In genomic region chr11:57251491-57252104, GRCh38 we compare ENCODE assay signal across 1 cellular context.
A peak's percentile ranks its signal among the peaks of the same experiment; 100 is the strongest.
TF ChIP-seq lines count a peak whose summit lies in the region.

No MANE protein-coding gene starts in this region.

TF ChIP-seq in K562, 482 proteins besides CTCF, POLR2A, EP300 and RAD21 (continued from another document):
- TF ChIP-seq CHAMP1 (IDR thresholded peaks at IDR 0.05): no peak
- TF ChIP-seq SIN3B (IDR thresholded peaks at IDR 0.05; ENCODE audit: low read depth): no peak
- TF ChIP-seq ZNF324 (CRISPR knock-in tag; IDR thresholded peaks at IDR 0.05): no peak
- no peak for TF ChIP-seq FUS (optimal IDR thresholded peaks at IDR 0.05; ENCODE audit: low read depth, low read length)
- no peak for TF ChIP-seq ARID3A (IDR thresholded peaks at IDR 0.05; ENCODE audit: borderline replicate concordance, low read depth, low read length)
- TF ChIP-seq FOXP1 (CRISPR knock-in tag; IDR thresholded peaks at IDR 0.05): no peak
- TF ChIP-seq ZNF316 (IDR thresholded peaks at IDR 0.05): peak; percentile 61
- 0 out of 2 replicates have a peak, but pooled peaks have one; percentile 25 for TF ChIP-seq TCF3 (CRISPR knock-in tag; IDR thresholded peaks at IDR 0.05)
- TF ChIP-seq HEY1 (CRISPR knock-in tag; IDR thresholded peaks at IDR 0.05; ENCODE audit: borderline replicate concordance): no peak
- TF ChIP-seq TRIM24 (IDR thresholded peaks at IDR 0.05): peak in 1 of 2 experiments; percentile 40; a peak in 1 of 4 replicates
- no peak for TF ChIP-seq ZNF77 (CRISPR knock-in tag; IDR thresholded peaks at IDR 0.05)
- peak; percentile 71 for TF ChIP-seq MAFF (IDR thresholded peaks at IDR 0.05; ENCODE audit: low read length)
- TF ChIP-seq NR4A1 (CRISPR knock-in tag; IDR thresholded peaks at IDR 0.05): no peak
- no peak for TF ChIP-seq NR4A1 (tag; IDR thresholded peaks at IDR 0.05)
- no peak for TF ChIP-seq SNAPC5 (CRISPR knock-in tag; IDR thresholded peaks at IDR 0.05)
- TF ChIP-seq FOXJ2 (tag; IDR thresholded peaks at IDR 0.05): peak; percentile 56; the same call in 1 of the 2 replicates
- TF ChIP-seq KLF13 (tag; IDR thresholded peaks at IDR 0.05; ENCODE audit: borderline replicate concordance, low read depth): no peak
- no peak for TF ChIP-seq PYGO2 (tag; IDR thresholded peaks at IDR 0.05)
- no peak for TF ChIP-seq MTF1 (CRISPR knock-in tag; IDR thresholded peaks at IDR 0.05; ENCODE audit: borderline replicate concordance)
- no peak for TF ChIP-seq CLOCK (CRISPR knock-in tag; IDR thresholded peaks at IDR 0.05; ENCODE audit: borderline replicate concordance)
- TF ChIP-seq HDAC3 (IDR thresholded peaks at IDR 0.05; ENCODE audit: borderline replicate concordance, partially characterized antibody): no peak
- TF ChIP-seq STAT5B (CRISPR knock-in tag; IDR thresholded peaks at IDR 0.05): no peak
- TF ChIP-seq NKRF (IDR thresholded peaks at IDR 0.05; ENCODE audit: borderline replicate concordance): no peak
- peak; percentile 77 for TF ChIP-seq C11orf30 (IDR thresholded peaks at IDR 0.05; ENCODE audit: low read depth)
- no peak for TF ChIP-seq SAFB (IDR thresholded peaks at IDR 0.05; ENCODE audit: borderline replicate concordance, low read depth, low read length)
- no peak for TF ChIP-seq FOXM1 (IDR thresholded peaks at IDR 0.05; ENCODE audit: low read depth)
- TF ChIP-seq FOXM1 (CRISPR knock-in tag; IDR thresholded peaks at IDR 0.05; ENCODE audit: low read depth): no peak
- TF ChIP-seq HOXB6 (CRISPR knock-in tag; IDR thresholded peaks at IDR 0.05; ENCODE audit: borderline replicate concordance): no peak
- TF ChIP-seq BCL6 (CRISPR knock-in tag; IDR thresholded peaks at IDR 0.05): no peak
- TF ChIP-seq ZNF407 (IDR thresholded peaks at IDR 0.05; ENCODE audit: low read depth): no peak
- no peak for TF ChIP-seq SMC3 (conservative IDR thresholded peaks at IDR 0.05; ENCODE audit: insufficient read depth, low read depth, low read length)
